In the genomic region with DNA sequence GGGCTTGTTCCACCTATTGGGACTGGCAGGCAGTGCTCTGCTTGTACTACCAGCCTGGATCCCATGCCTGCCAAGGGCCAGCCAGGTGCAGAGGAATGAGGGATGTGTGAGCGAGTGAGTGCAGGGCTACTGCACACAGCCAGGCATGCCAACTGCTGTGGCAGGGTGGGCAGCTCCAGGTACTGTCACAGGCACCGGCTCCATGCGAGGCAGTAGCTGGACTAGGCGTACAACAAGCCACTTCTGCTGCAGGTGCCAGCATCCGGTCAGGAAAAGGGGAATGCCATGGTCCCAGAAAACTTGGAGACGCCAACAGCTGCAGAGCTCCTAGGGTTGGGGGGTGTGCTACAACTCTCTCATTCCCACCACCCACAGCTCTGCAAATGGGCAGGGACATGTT, we compare ENCODE assay signal across 14 cellular contexts.
DNase-seq lines count a peak whose midpoint lies in the region; ATAC-seq lines count a peak whose summit lies in the region.
"Had no signal": no experiment of that assay in that cellular context is flagged by ENCODE, and none has a peak within 500 bp of the region (broad histone marks: within the 10 kb centered on the region; RNA-seq: fewer than 3 reads in every experiment).

No MANE protein-coding gene starts in this region.

- H3K4me1 Mint-ChIP-seq in stimulated activated effector memory CD8-positive, alpha-beta T cell treated with anti-CD3 and anti-CD28 coated beads, Interleukin-12 subunit alpha, Interleukin-12 subunit beta, amount 100 ng/mL, for 72 hours = no peaks in the 10 kb centered on the region
- H3K4me1 Mint-ChIP-seq: B cell, IgD-negative memory B cell had no signal

- ATAC-seq in stimulated activated effector memory CD8-positive, alpha-beta T cell treated with anti-CD3 and anti-CD28 coated beads, Interleukin-12 subunit alpha, Interleukin-12 subunit beta, amount 100 ng/mL, for 72 hours = peak; percentile 21

- H3K36me3 ChIP-seq in ES-I3 (ENCODE audit: insufficient read depth, low read length) = no peaks in the 10 kb centered on the region
- H3K36me3 ChIP-seq in HUES48 (ENCODE audit: control insufficient read depth, insufficient read depth, low read length) = no peaks in the 10 kb centered on the region
- H3K36me3 ChIP-seq in iPS-20b (ENCODE audit: insufficient read depth, low read depth, low read length) = peaks cover 13% of the 10 kb centered on the region; the same call in 1 of the 2 replicates
- H3K36me3 ChIP-seq in HAP-1 (replicated peaks) = no peaks in the 10 kb centered on the region

- H3K27me3 ChIP-seq in HUES48 (ENCODE audit: control insufficient read depth, insufficient read depth, low read length) (no peaks in the 10 kb centered on the region), iPS-20b (ENCODE audit: insufficient read depth, low read length) (no peaks in the 10 kb centered on the region), HAP-1 (ENCODE audit: low read depth) (no peaks in the 10 kb centered on the region)

- peaks cover 18% of the 10 kb centered on the region for H3K9me3 Mint-ChIP-seq in stimulated activated effector memory CD8-positive, alpha-beta T cell treated with anti-CD3 and anti-CD28 coated beads, Interleukin-12 subunit alpha, Interleukin-12 subunit beta, amount 100 ng/mL, for 72 hours

- peak overlapping the region; percentile 22; the same call in 1 of the 2 replicates for H3K9ac ChIP-seq in ES-I3 (ENCODE audit: low read depth, low read length)
- H3K9ac ChIP-seq in HUES48 (ENCODE audit: low read depth, low read length) = no peak overlapping the region
- H3K9ac ChIP-seq in iPS-20b (ENCODE audit: low read depth, low read length) = no peak overlapping the region

- H3K27ac Mint-ChIP-seq in stimulated activated effector memory CD8-positive, alpha-beta T cell treated with anti-CD3 and anti-CD28 coated beads, Interleukin-12 subunit alpha, Interleukin-12 subunit beta, amount 100 ng/mL, for 72 hours = no peak overlapping the region
- H3K27ac Mint-ChIP-seq: B cell; CD4-positive, alpha-beta T cell; IgD-negative memory B cell had no signal

- H3K27ac ChIP-seq in HUES48 (ENCODE audit: low read depth, low read length) (peak overlapping the region; percentile 55), iPS-20b (ENCODE audit: low read length) (peak overlapping the region; percentile 89), caudate nucleus (ENCODE audit: low read depth, low read length) (no peak overlapping the region)
- H3K27ac ChIP-seq: HL-60 had no signal

- H3K36me3 Mint-ChIP-seq in stimulated activated effector memory CD8-positive, alpha-beta T cell treated with anti-CD3 and anti-CD28 coated beads, Interleukin-12 subunit alpha, Interleukin-12 subunit beta, amount 100 ng/mL, for 72 hours = no peaks in the 10 kb centered on the region
- H3K36me3 Mint-ChIP-seq: IgD-negative memory B cell had no signal

- H3K9me3 ChIP-seq in ES-I3 (ENCODE audit: control insufficient read depth, insufficient read depth, low read length) (peaks cover 9% of the 10 kb centered on the region), HUES48 (ENCODE audit: control insufficient read depth, insufficient read depth, low read length) (peaks cover 16% of the 10 kb centered on the region), iPS-20b (ENCODE audit: insufficient read depth, low read depth, low read length) (peaks cover 16% of the 10 kb centered on the region), HAP-1 (no peaks in the 10 kb centered on the region)

- H3K4me3 ChIP-seq in HUES48 (ENCODE audit: low read depth, low read length) (peak overlapping the region; percentile 19; the same call in 1 of the 2 replicates), iPS-20b (ENCODE audit: low read length) (no peak overlapping the region; the same call in 1 of the 2 replicates), HAP-1 (no peak overlapping the region)

- no peak for DNase-seq in stimulated activated effector memory CD8-positive, alpha-beta T cell treated with anti-CD3 and anti-CD28 coated beads, Interleukin-12 subunit alpha, Interleukin-12 subunit beta, amount 100 ng/mL, for 72 hours (ENCODE audit: low spot score in 2 of 2)
- DNase-seq in NCI-H2196 treated with DMSO at 0.1 percent for 48 hours (lab: John Stamatoyannopoulos, UW; ENCODE audit: unreplicated experiment) = no peak
- DNase-seq in HAP-1 (ENCODE audit: low spot score in 2 of 2) = no peak
- DNase-seq in caudate nucleus (lab: John Stamatoyannopoulos, UW) = no peak
- DNase-seq: C1 segment of cervical spinal cord; Calu3; CD4-positive, alpha-beta T cell; DMS 273 treated with DMSO at 0.1 percent for 48 hours had no signal

- H3K4me1 ChIP-seq in ES-I3 (ENCODE audit: insufficient read depth, low read length) (peaks cover 5% of the 10 kb centered on the region), HUES48 (ENCODE audit: control insufficient read depth, insufficient read depth, low read length) (peaks cover 7% of the 10 kb centered on the region; the same call in 1 of the 2 replicates), iPS-20b (ENCODE audit: insufficient read depth, low read length) (peaks cover 3% of the 10 kb centered on the region; the same call in 1 of the 2 replicates), HAP-1 (no peaks in the 10 kb centered on the region)

- H3K4me3 Mint-ChIP-seq in stimulated activated effector memory CD8-positive, alpha-beta T cell treated with anti-CD3 and anti-CD28 coated beads, Interleukin-12 subunit alpha, Interleukin-12 subunit beta, amount 100 ng/mL, for 72 hours = no peak overlapping the region
- H3K4me3 Mint-ChIP-seq: B cell; CD4-positive, alpha-beta T cell; IgD-negative memory B cell had no signal

- in situ Hi-C loops in HAP-1 (cut with MboI; ENCODE audit: low sequenced_read_pairs) = no loop called here
